13 cellular contexts compared by ENCODE assay signal in genomic region chr1:209883341-209883971, GRCh38. TPM values are rescaled to one million over a fixed set of nuclear protein-coding genes. Genes with fewer than 3 reads are reported as not detected.
DNase-seq lines count a peak whose midpoint lies in the region; ATAC-seq and TF ChIP-seq lines count a peak whose summit lies in the region.
"Had no signal": no experiment of that assay in that cellular context is flagged by ENCODE, and none has a peak within 500 bp of the region (broad histone marks: within the 10 kb centered on the region; RNA-seq: fewer than 3 reads in every experiment).

No MANE protein-coding gene starts in this region.

- H3K79me2 ChIP-seq in ACC112 (ENCODE audit: control insufficient read depth, insufficient read depth, low read length, unreplicated experiment) = no peaks in the 10 kb centered on the region

- H3K36me3 ChIP-seq in ACC112 (ENCODE audit: insufficient read depth, low read length) (no peaks in the 10 kb centered on the region), H7 (replicated peaks; ENCODE audit: control insufficient read depth, insufficient read depth, low read length) (no peaks in the 10 kb centered on the region)
- H3K36me3 ChIP-seq: colonic mucosa had no signal

- peak overlapping the region; percentile 26 for H2AFZ ChIP-seq in ACC112 (ENCODE audit: low read length, unreplicated experiment)

- ATAC-seq in esophagus mucosa (no peak), HG03521 (IDR thresholded peaks at IDR 0.05; ENCODE audit: unreplicated experiment) (no peak)
- ATAC-seq: CD8-positive, alpha-beta T cell had no signal

- TF ChIP-seq CTCF in HFFc6 (IDR thresholded peaks at IDR 0.05) (peak; percentile 58), brain (conservative IDR thresholded peaks at IDR 0.05) (no peak)

- H3K4me3 ChIP-seq in ACC112 (ENCODE audit: low read depth, low read length) (peak overlapping the region; percentile 60), H7 (ENCODE audit: insufficient read depth, low read depth, low read length) (no peak overlapping the region)
- H3K4me3 ChIP-seq: colonic mucosa had no signal

- H3K27me3 Mint-ChIP-seq in HFFc6 (ENCODE audit: insufficient read depth) = no peaks in the 10 kb centered on the region
- peaks cover 3% of the 10 kb centered on the region for H3K27me3 Mint-ChIP-seq in brain

- peak overlapping the region; percentile 97 for H3K27ac ChIP-seq in ACC112 (ENCODE audit: low read depth, low read length)
- H3K27ac ChIP-seq in layer of hippocampus (ENCODE audit: low read depth, low read length) = peak overlapping the region; percentile 12
- H3K27ac ChIP-seq: colonic mucosa had no signal

- peaks cover 84% of the 10 kb centered on the region for H3K4me1 Mint-ChIP-seq in HFFc6 (ENCODE audit: low read depth)
- peaks cover 77% of the 10 kb centered on the region for H3K4me1 Mint-ChIP-seq in brain

- H3K9me3 Mint-ChIP-seq in HFFc6 (no peaks in the 10 kb centered on the region), brain (no peaks in the 10 kb centered on the region)
- H3K9me3 Mint-ChIP-seq: CD8-positive, alpha-beta T cell had no signal

- peaks cover 46% of the 10 kb centered on the region for H3K4me1 ChIP-seq in ACC112 (ENCODE audit: control insufficient read depth, insufficient read depth, low read length, unreplicated experiment)
- H3K4me1 ChIP-seq: colonic mucosa had no signal

- H3K36me3 Mint-ChIP-seq in HFFc6 (ENCODE audit: low read depth) (no peaks in the 10 kb centered on the region), brain (no peaks in the 10 kb centered on the region)
- H3K36me3 Mint-ChIP-seq: CD8-positive, alpha-beta T cell had no signal

- H3K27ac Mint-ChIP-seq in HFFc6 (peak overlapping the region; percentile 97), brain (peak overlapping the region; percentile 35 to 97 (median 94))
- H3K27ac Mint-ChIP-seq: CD8-positive, alpha-beta T cell had no signal

- peak; percentile 80 for DNase-seq in HFFc6
- DNase-seq in SK-N-DZ (ENCODE audit: low spot score) = no peak
- no peak for DNase-seq in H7
- DNase-seq: CD8-positive, alpha-beta T cell; colonic mucosa; left cardiac atrium; MM.1S had no signal

- peak overlapping the region; percentile 80 for H3K4me3 Mint-ChIP-seq in HFFc6
- peak overlapping the region; percentile 15 to 78 (median 68) for H3K4me3 Mint-ChIP-seq in brain
- H3K4me3 Mint-ChIP-seq: CD8-positive, alpha-beta T cell had no signal

- no peaks in the 10 kb centered on the region for H3K27me3 ChIP-seq in ACC112 (ENCODE audit: insufficient read depth, low read length)
- H3K27me3 ChIP-seq in layer of hippocampus (ENCODE audit: control insufficient read depth, insufficient read depth, low read length) = no peaks in the 10 kb centered on the region
- no peaks in the 10 kb centered on the region; the same call in 1 of the 2 replicates for H3K27me3 ChIP-seq in H7 (ENCODE audit: control insufficient read depth, insufficient read depth, low read length)
- H3K27me3 ChIP-seq: colonic mucosa had no signal

RNA-seq across cellular contexts. Expression of gene SYT14, which starts 54.6 kb away (rescaled TPM):
- total RNA-seq in HFFc6 (2021; fragmentation: NEBNext Ultra II Directional; extraction: Animal tissue kit (Norgen Biotek cat#: 25700)) = 10 to 100 TPM in 1 of 6 experiments, 1 to 10 TPM in 5; 7.6 to 10.6 (median 8.5) TPM
- polyA plus RNA-seq in brain (ENCODE audit: insufficient read depth, low read depth, low replicate concordance) = 2.6 TPM
- polyA plus RNA-seq in SK-N-DZ (2014; cell fraction: cytosol; rRNA removed) = 4.2 and 6.8 TPM in 2 replicates
- 4.2 and 8.0 TPM in 2 replicates for polyA plus RNA-seq in SK-N-DZ (2014; cell fraction: nucleus; rRNA removed)
- 9.1 and 10.6 TPM in 2 replicates for total RNA-seq in H7 (2014; rRNA removed; shearing (Covaris generic))
- total RNA-seq in esophagus mucosa = not detected
- total RNA-seq: activated CD8-positive, alpha-beta memory T cell treated with anti-CD3 and anti-CD28 coated beads for 36 hours; CD8-positive, alpha-beta T cell had no signal

RNA-seq across cellular contexts. Expression of gene UTP25, which starts 55.7 kb away (rescaled TPM):
- total RNA-seq in HFFc6 (2021; fragmentation: NEBNext Ultra II Directional; extraction: Animal tissue kit (Norgen Biotek cat#: 25700)) = 10 to 100 TPM in 4 of 6 experiments, 1 to 10 TPM in 2; 9.0 to 18.5 (median 16.2) TPM
- polyA plus RNA-seq in brain (ENCODE audit: insufficient read depth, low read depth, low replicate concordance) = 3.1 TPM
- polyA plus RNA-seq in SK-N-DZ (2014; cell fraction: cytosol; rRNA removed) = 9.6 and 10.8 TPM in 2 replicates
- 10.2 and 11.0 TPM in 2 replicates for polyA plus RNA-seq in SK-N-DZ (2014; cell fraction: nucleus; rRNA removed)
- 8.7 and 12.3 TPM in 2 replicates for total RNA-seq in H7 (2014; rRNA removed; shearing (Covaris generic))
- 4.9 TPM for total RNA-seq in esophagus mucosa
